ENCODE assay signal across 14 cellular contexts in genomic region chr6:111993342-111993741, GRCh38.
DNase-seq lines count a peak whose midpoint lies in the region; ATAC-seq and TF ChIP-seq lines count a peak whose summit lies in the region.
"Had no signal": no experiment of that assay in that cellular context is flagged by ENCODE, and none has a peak within 500 bp of the region (broad histone marks: within the 10 kb centered on the region; RNA-seq: fewer than 3 reads in every experiment).

No MANE protein-coding gene starts in this region.

- H3K79me2 ChIP-seq in neural cell (replicated peaks; ENCODE audit: insufficient read depth, low read length): no peaks in the 10 kb centered on the region

- peaks cover 82% of the 10 kb centered on the region for H3K4me1 Mint-ChIP-seq in activated naive CD4-positive, alpha-beta T cell treated with anti-CD3 and anti-CD28 coated beads for 36 hours (ENCODE audit: low read depth)
- H3K4me1 Mint-ChIP-seq in T-helper 17 cell: peaks cover 61% of the 10 kb centered on the region
- H3K4me1 Mint-ChIP-seq in WTC11: peaks cover 19% of the 10 kb centered on the region

- TF ChIP-seq RAD21 in neural cell (conservative IDR thresholded peaks at IDR 0.05): peak; percentile 32

- ATAC-seq in T-helper 17 cell: peak; percentile 3
- ATAC-seq in WTC11: no peak

- peaks cover 2% of the 10 kb centered on the region for H3K36me3 Mint-ChIP-seq in activated naive CD4-positive, alpha-beta T cell treated with anti-CD3 and anti-CD28 coated beads for 36 hours (ENCODE audit: low read depth)
- H3K36me3 Mint-ChIP-seq in T-helper 17 cell (ENCODE audit: low read depth) (no peaks in the 10 kb centered on the region), WTC11 (peaks cover 5% of the 10 kb centered on the region)
- H3K36me3 Mint-ChIP-seq: stimulated activated naive B cell treated with anti-CD40 and anti-IgM and Interleukin-4, amounts not matched to agents 10 μg/mL and 1 μg/mL and 100 μg/mL, for 72 hours had no signal

- H3K4me2 ChIP-seq in neural cell (ENCODE audit: low read length): peak overlapping the region; percentile 13

- no peaks in the 10 kb centered on the region for H3F3A ChIP-seq in neural cell (ENCODE audit: insufficient read depth, low read length, poor library complexity, severe bottlenecking)

- H3K4me1 ChIP-seq in ovary (ENCODE audit: insufficient read depth): no peaks in the 10 kb centered on the region
- H3K4me1 ChIP-seq: prostate gland had no signal

- DNase-seq in activated naive CD4-positive, alpha-beta T cell treated with anti-CD3 and anti-CD28 coated beads for 36 hours: no peak
- no peak for DNase-seq in activated naive CD4-positive, alpha-beta T cell treated with Interleukin-2 at 50 U/mL for 16 hours
- peak; percentile 92 for DNase-seq in NCI-H1436 treated with DMSO at 0.1 percent for 48 hours (lab: John Stamatoyannopoulos, UW)
- no peak for DNase-seq in T-helper 17 cell
- no peak for DNase-seq in coronary artery (ENCODE audit: low spot score)
- no peak for DNase-seq in ovary
- no peak for DNase-seq in WTC11 (ENCODE audit: low spot score)
- DNase-seq: amygdala; GDM1; midbrain; stimulated activated naive B cell treated with anti-CD40 and anti-IgM and Interleukin-4, amounts not matched to agents 10 μg/mL and 1 μg/mL and 100 μg/mL, for 72 hours had no signal

- H3K36me3 ChIP-seq in neural cell (ENCODE audit: insufficient read depth, low read length) (no peaks in the 10 kb centered on the region), ovary (no peaks in the 10 kb centered on the region)
- H3K36me3 ChIP-seq: prostate gland had no signal

- no peaks in the 10 kb centered on the region for H3K27me3 Mint-ChIP-seq in activated naive CD4-positive, alpha-beta T cell treated with anti-CD3 and anti-CD28 coated beads for 36 hours (ENCODE audit: low read depth)
- no peaks in the 10 kb centered on the region for H3K27me3 Mint-ChIP-seq in T-helper 17 cell
- peaks cover 7% of the 10 kb centered on the region for H3K27me3 Mint-ChIP-seq in WTC11 (ENCODE audit: low read depth)

- H3K9me3 Mint-ChIP-seq in activated naive CD4-positive, alpha-beta T cell treated with anti-CD3 and anti-CD28 coated beads for 36 hours: no peaks in the 10 kb centered on the region
- H3K9me3 Mint-ChIP-seq in WTC11: peaks cover 6% of the 10 kb centered on the region
- H3K9me3 Mint-ChIP-seq: stimulated activated naive B cell treated with anti-CD40 and anti-IgM and Interleukin-4, amounts not matched to agents 10 μg/mL and 1 μg/mL and 100 μg/mL, for 72 hours had no signal

- intact Hi-C loops in activated naive CD4-positive, alpha-beta T cell treated with anti-CD3 and anti-CD28 coated beads for 36 hours (cut with micrococcal nuclease): loop anchor here (1.0 kb wide), 5 partner anchors 20 to 388 kb away; partner anchors contain the start of genes FYN and TRAF3IP2
- intact Hi-C loops in ovary (cut with DNase I): no loop called here

- peak overlapping the region; percentile 90 for H3K27ac Mint-ChIP-seq in activated naive CD4-positive, alpha-beta T cell treated with anti-CD3 and anti-CD28 coated beads for 36 hours
- H3K27ac Mint-ChIP-seq in T-helper 17 cell: peak overlapping the region; percentile 98
- no peak overlapping the region for H3K27ac Mint-ChIP-seq in WTC11
- H3K27ac Mint-ChIP-seq: stimulated activated naive B cell treated with anti-CD40 and anti-IgM and Interleukin-4, amounts not matched to agents 10 μg/mL and 1 μg/mL and 100 μg/mL, for 72 hours had no signal

- POLR2A ChIA-PET in WTC11 (lab: Charles Lee): no interaction called here

- H3K27me3 ChIP-seq in neural cell (ENCODE audit: insufficient read depth, low read depth, low read length): no peaks in the 10 kb centered on the region
- no peaks in the 10 kb centered on the region for H3K27me3 ChIP-seq in ovary

- no peak for TF ChIP-seq CTCF in neural cell (IDR thresholded peaks at IDR 0.05; ENCODE audit: poor library complexity, severe bottlenecking)
- no peak for TF ChIP-seq CTCF in coronary artery (IDR thresholded peaks at IDR 0.05)
- no peak for TF ChIP-seq CTCF in ovary (IDR thresholded peaks at IDR 0.05)
- TF ChIP-seq CTCF in WTC11 (IDR thresholded peaks at IDR 0.05): no peak

- no peak overlapping the region for H3K9ac ChIP-seq in neural cell (ENCODE audit: low read length)

- peak; percentile 82 for TF ChIP-seq EP300 in neural cell (conservative IDR thresholded peaks at IDR 0.05; ENCODE audit: poor library complexity, severe bottlenecking)
- no peak for TF ChIP-seq EP300 in ovary (IDR thresholded peaks at IDR 0.05)

- peak overlapping the region; percentile 55 for H3K27ac ChIP-seq in neural cell (ENCODE audit: low read length)
- no peak overlapping the region for H3K27ac ChIP-seq in coronary artery
- no peak overlapping the region for H3K27ac ChIP-seq in ovary
- H3K27ac ChIP-seq: prostate gland, SK-N-MC had no signal

- H4K20me1 ChIP-seq in neural cell (ENCODE audit: insufficient read depth): no peaks in the 10 kb centered on the region

- H3K4me3 ChIP-seq in neural cell (ENCODE audit: low read length) (peak overlapping the region; percentile 17), coronary artery (no peak overlapping the region), ovary (no peak overlapping the region)
- H3K4me3 ChIP-seq: prostate gland, SK-N-MC had no signal

- no peaks in the 10 kb centered on the region for H3K9me3 ChIP-seq in T-helper 17 cell (ENCODE audit: control insufficient read depth, low read length, poor library complexity, severe bottlenecking)
- H3K9me3 ChIP-seq in neural cell (ENCODE audit: low read length): no peaks in the 10 kb centered on the region
- no peaks in the 10 kb centered on the region for H3K9me3 ChIP-seq in ovary
- H3K9me3 ChIP-seq: prostate gland had no signal

- WGBS in ovary, 3 donors: 59 to 63% (median 60%) methylated on average over 6 of the region's 6 CpGs

- TF ChIP-seq POLR2A in ovary (IDR thresholded peaks at IDR 0.05): no peak

- no peak overlapping the region for H2AFZ ChIP-seq in neural cell (ENCODE audit: low read depth, low read length)

- H3K4me3 Mint-ChIP-seq in activated naive CD4-positive, alpha-beta T cell treated with anti-CD3 and anti-CD28 coated beads for 36 hours: no peak overlapping the region
- H3K4me3 Mint-ChIP-seq in T-helper 17 cell (peak overlapping the region; percentile 72), WTC11 (no peak overlapping the region)
- H3K4me3 Mint-ChIP-seq: stimulated activated naive B cell treated with anti-CD40 and anti-IgM and Interleukin-4, amounts not matched to agents 10 μg/mL and 1 μg/mL and 100 μg/mL, for 72 hours had no signal

- no peaks in the 10 kb centered on the region for H3K9me2 ChIP-seq in neural cell (ENCODE audit: insufficient read depth, low read length)

- CTCF ChIA-PET in activated naive CD4-positive, alpha-beta T cell treated with anti-CD3 and anti-CD28 coated beads for 36 hours (lab: Charles Lee): interaction anchor here (0.6 to 5.5 kb wide), 13 partner anchors 8 to 459 kb away, joined by 3 to 27 read pairs (median 3); partner anchors contain the start of gene FYN
- CTCF ChIA-PET in WTC11 (lab: Charles Lee): no interaction called here

TF ChIP-seq in neural cell, 6 proteins besides CTCF, POLR2A, EP300 and RAD21 (continues in another document):
- TF ChIP-seq MXI1 (conservative IDR thresholded peaks at IDR 0.05; ENCODE audit: poor library complexity, severe bottlenecking): peak; percentile 49

TF ChIP-seq in WTC11, 78 proteins besides CTCF, POLR2A, EP300 and RAD21 (continues in another document):
- TF ChIP-seq ERG (CRISPR knock-in tag; IDR thresholded peaks at IDR 0.05): no peak
- no peak for TF ChIP-seq PREB (CRISPR knock-in tag; IDR thresholded peaks at IDR 0.05; ENCODE audit: borderline replicate concordance)
- no peak for TF ChIP-seq MXD4 (CRISPR knock-in tag; IDR thresholded peaks at IDR 0.05; ENCODE audit: borderline replicate concordance)
- no peak for TF ChIP-seq USF1 (CRISPR knock-in tag; IDR thresholded peaks at IDR 0.05)
- TF ChIP-seq ZNF232 (CRISPR knock-in tag; IDR thresholded peaks at IDR 0.05): no peak
- TF ChIP-seq ZNF219 (CRISPR knock-in tag; IDR thresholded peaks at IDR 0.05; ENCODE audit: borderline replicate concordance): no peak
- no peak for TF ChIP-seq ELF4 (CRISPR knock-in tag; IDR thresholded peaks at IDR 0.05; ENCODE audit: low read depth)
